In genomic region chr1:228978486-228979324, GRCh38 we compare ENCODE assay signal across 11 cellular contexts.
DNase-seq lines count a peak whose midpoint lies in the region; ATAC-seq and TF ChIP-seq lines count a peak whose summit lies in the region.
"Had no signal": no experiment of that assay in that cellular context is flagged by ENCODE, and none has a peak within 500 bp of the region (broad histone marks: within the 10 kb centered on the region; RNA-seq: fewer than 3 reads in every experiment).

No MANE protein-coding gene starts in this region.

- no peak overlapping the region for H3K4me3 ChIP-seq in right atrium auricular region
- H3K4me3 ChIP-seq in fibroblast of the aortic adventitia (ENCODE audit: low read depth, low read length) = no peak overlapping the region
- no peak overlapping the region for H3K4me3 ChIP-seq in aorta (ENCODE audit: low read length in 2 of 2)

- TF ChIP-seq CTCF in right atrium auricular region (IDR thresholded peaks at IDR 0.05) = no peak
- no peak for TF ChIP-seq CTCF in fibroblast of the aortic adventitia (IDR thresholded peaks at IDR 0.05; ENCODE audit: insufficient read depth, low read length)
- TF ChIP-seq CTCF in nephron progenitor cell (IDR thresholded peaks at IDR 0.05) = no peak

- H3K4me1 Mint-ChIP-seq in nephron progenitor cell = peaks cover 73% of the 10 kb centered on the region

- H3K27me3 Mint-ChIP-seq in nephron progenitor cell (ENCODE audit: low read depth, poor library complexity) = peaks cover 4% of the 10 kb centered on the region

- H3K27ac Mint-ChIP-seq in nephron progenitor cell = peak overlapping the region; percentile 57

- intact Hi-C loops in Right ventricle myocardium inferior (cut with DNase I) = no loop called here
- intact Hi-C loops in aorta (cut with DNase I) = no loop called here

- no peaks in the 10 kb centered on the region for H3K36me3 Mint-ChIP-seq in nephron progenitor cell (ENCODE audit: low read depth)

- H3K27me3 ChIP-seq in right atrium auricular region (no peaks in the 10 kb centered on the region), aorta (ENCODE audit: control insufficient read depth in 1 of 2, insufficient read depth in 2 of 2, low read length in 1 of 2) (no peaks in the 10 kb centered on the region)
- H3K27me3 ChIP-seq: ascending aorta had no signal

- H3K27ac ChIP-seq in right atrium auricular region (no peak overlapping the region), aorta (ENCODE audit: low read depth in 1 of 2, low read length in 2 of 2) (no peak overlapping the region)
- H3K27ac ChIP-seq: ascending aorta had no signal

- no peaks in the 10 kb centered on the region for H3K9me3 Mint-ChIP-seq in nephron progenitor cell

- H3K4me3 Mint-ChIP-seq in nephron progenitor cell = no peak overlapping the region

- no peaks in the 10 kb centered on the region for H3K36me3 ChIP-seq in right atrium auricular region
- no peaks in the 10 kb centered on the region for H3K36me3 ChIP-seq in aorta (ENCODE audit: control insufficient read depth in 1 of 2, insufficient read depth in 2 of 2, low read length in 1 of 2)
- H3K36me3 ChIP-seq: ascending aorta had no signal

- H3K9me3 ChIP-seq in right atrium auricular region = no peaks in the 10 kb centered on the region
- no peaks in the 10 kb centered on the region for H3K9me3 ChIP-seq in aorta (ENCODE audit: control insufficient read depth, low read length)
- H3K9me3 ChIP-seq: ascending aorta had no signal

- WGBS in aorta, 2 donors = 24 to 33% methylated on average over 14 of the region's 14 CpGs

- DNase-seq in Right ventricle myocardium inferior (ENCODE audit: missing footprints) = no peak
- no peak for DNase-seq in right atrium auricular region (ENCODE audit: low spot score)
- peak; percentile 59 for DNase-seq in fibroblast of the aortic adventitia (ENCODE audit: low read depth)
- DNase-seq in nephron progenitor cell = no peak
- DNase-seq in aorta = peak in 1 of 2 donors; percentile 76
- DNase-seq in NCI-H2029 (lab: John Stamatoyannopoulos, UW) = no peak
- DNase-seq in activated gamma-delta T cell treated with Interleukin-2 at 50 U/mL for 16 hours = no peak
- DNase-seq: kidney glomerular epithelial cell, NCI-H1436 had no signal

- H3K4me1 ChIP-seq in right atrium auricular region (peaks cover 0 to 13% of the 10 kb centered on the region in 2 donors), aorta (ENCODE audit: control insufficient read depth in 1 of 2, insufficient read depth in 2 of 2, low read length in 2 of 2) (no peaks in the 10 kb centered on the region)

- ATAC-seq in Right ventricle myocardium inferior (peak; percentile 79), aorta (ENCODE audit: low FRiP score) (peak; percentile 56), HG02642 (IDR thresholded peaks at IDR 0.05; ENCODE audit: poor library complexity, unreplicated experiment) (no peak)
